Comparison of ENCODE assay signal across 20 cellular contexts in the genomic region with DNA sequence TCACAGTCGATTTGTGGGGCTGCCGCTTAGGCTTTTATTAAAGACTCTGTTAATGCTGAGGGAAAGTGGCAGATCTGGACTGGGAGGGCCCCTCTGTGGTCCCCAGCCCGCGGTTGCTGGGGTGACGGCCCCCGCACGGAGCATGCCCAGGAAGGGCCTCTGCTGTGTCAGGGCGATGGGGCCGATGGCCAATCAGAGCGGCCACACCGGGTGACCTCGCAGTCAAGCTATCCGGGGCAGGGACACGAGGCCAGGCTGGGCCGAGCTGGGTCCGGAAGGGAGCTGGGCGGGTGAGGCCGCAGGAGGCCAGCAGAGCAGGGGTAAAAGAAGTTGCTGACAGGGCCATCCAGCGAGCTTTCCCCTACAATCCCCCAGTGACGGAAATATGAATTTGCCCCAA.
DNase-seq lines count a peak whose midpoint lies in the region; ATAC-seq and TF ChIP-seq lines count a peak whose summit lies in the region.
"Had no signal": no experiment of that assay in that cellular context is flagged by ENCODE, and none has a peak within 500 bp of the region (broad histone marks: within the 10 kb centered on the region; RNA-seq: fewer than 3 reads in every experiment).

No MANE protein-coding gene starts in this region.

- no peak overlapping the region for H2AFZ ChIP-seq in OCI-LY7 (ENCODE audit: low read length)

- no TSS peak for BruUV-seq in OCI-LY7 (replicated peaks; lab: Mats Ljungman, UMichigan)

- intact Hi-C loops in transverse colon (cut with DNase I; ENCODE audit: low total_unique reads) (loop anchor here (10.0 kb wide), 1 partner anchor 143 kb away; a partner anchor contains a TSS), OCI-LY7 (cut with micrococcal nuclease; ENCODE audit: unreplicated experiment) (no loop called here)

- no peaks in the 10 kb centered on the region for H3K36me3 Mint-ChIP-seq in endodermal cell (ENCODE audit: low read depth)
- H3K36me3 Mint-ChIP-seq: activated CD8-positive, alpha-beta memory T cell treated with anti-CD3 and anti-CD28 coated beads, Interleukin-2, amount 10 ng/mL, durations not matched to agents 7 days and 5 days had no signal

- no peak for TF ChIP-seq EP300 in transverse colon (IDR thresholded peaks at IDR 0.05; ENCODE audit: low read depth)

- H3K9ac ChIP-seq in HUES6 (ENCODE audit: low read length) (no peak overlapping the region), endodermal cell (ENCODE audit: extremely low read depth, low read length, poor library complexity, severe bottlenecking) (no peak overlapping the region)
- H3K9ac ChIP-seq: KMS-11 had no signal

- DNase-seq in endodermal cell: peak; percentile 86
- DNase-seq in lung (ENCODE audit: low spot score): peak; percentile 42
- DNase-seq in transverse colon: no peak
- no peak for DNase-seq in OCI-LY7 (ENCODE audit: low spot score)
- no peak for DNase-seq in middle frontal gyrus (ENCODE audit: extremely low spot score, low spot score)
- no peak for DNase-seq in NCI-H2029 (lab: John Stamatoyannopoulos, UW)
- DNase-seq: activated CD8-positive, alpha-beta memory T cell treated with anti-CD3 and anti-CD28 coated beads, Interleukin-2, amount 10 ng/mL, durations not matched to agents 7 days and 5 days; AML-193; foreskin melanocyte; NCI-H1092 treated with DMSO at 0.1 percent for 48 hours; nucleus accumbens; stimulated activated CD4-positive, alpha-beta T cell treated with anti-CD3 and anti-CD28 coated beads, Interleukin-4, amount 100 ng/mL, for 1 hour; stimulated activated CD8-positive, alpha-beta memory T cell treated with anti-CD3 and anti-CD28 coated beads, Interleukin-4, amount 100 ng/mL, for 48 hours; testis had no signal

- TF ChIP-seq CTCF in endodermal cell (conservative IDR thresholded peaks at IDR 0.05): no peak
- TF ChIP-seq CTCF in lung (IDR thresholded peaks at IDR 0.05; ENCODE audit: control extremely low read depth, extremely low read depth): no peak
- TF ChIP-seq CTCF in transverse colon (IDR thresholded peaks at IDR 0.05): no peak
- no peak for TF ChIP-seq CTCF in OCI-LY7 (conservative IDR thresholded peaks at IDR 0.05; ENCODE audit: low read length)

- H3K36me3 ChIP-seq in HUES6 (ENCODE audit: control insufficient read depth, insufficient read depth, low read length): no peaks in the 10 kb centered on the region; the same call in 1 of the 2 replicates
- H3K36me3 ChIP-seq in endodermal cell (ENCODE audit: control insufficient read depth, insufficient read depth, low read length): no peaks in the 10 kb centered on the region
- peaks cover 0 to 56% of the 10 kb centered on the region in 2 donors for H3K36me3 ChIP-seq in lung (ENCODE audit: control insufficient read depth in 2 of 2, insufficient read depth in 2 of 2, low read length in 2 of 2)
- peaks cover 0 to 3% (median 0%) of the 10 kb centered on the region in 4 donors for H3K36me3 ChIP-seq in transverse colon
- no peaks in the 10 kb centered on the region for H3K36me3 ChIP-seq in OCI-LY7 (ENCODE audit: insufficient read depth, low read length)

- no peak overlapping the region for H3K4me3 Mint-ChIP-seq in endodermal cell
- H3K4me3 Mint-ChIP-seq: activated CD8-positive, alpha-beta memory T cell treated with anti-CD3 and anti-CD28 coated beads, Interleukin-2, amount 10 ng/mL, durations not matched to agents 7 days and 5 days; mesothelial cell of epicardium; T-helper 1 cell treated with Interleukin-12 subunit alpha and Interleukin-12 subunit beta and Interleukin-4 antibody, amounts not matched to agents 30 μg/mL and 1 μg/mL, for 36 hours had no signal

- H3K9me2 ChIP-seq in OCI-LY7 (ENCODE audit: insufficient read depth, low read length): no peaks in the 10 kb centered on the region

- no peak for TF ChIP-seq POLR2A in transverse colon (IDR thresholded peaks at IDR 0.05)

- H3K27me3 ChIP-seq in HUES6 (ENCODE audit: control insufficient read depth, insufficient read depth, low read length) (peaks cover 38% of the 10 kb centered on the region; the same call in 1 of the 2 replicates), endodermal cell (ENCODE audit: control insufficient read depth, insufficient read depth, low read length, poor library complexity, severe bottlenecking) (peaks cover 35% of the 10 kb centered on the region), lung (ENCODE audit: control insufficient read depth, insufficient read depth) (no peaks in the 10 kb centered on the region), transverse colon (no peaks in the 10 kb centered on the region)
- H3K27me3 ChIP-seq: ascending aorta, testis had no signal

- H3K79me2 ChIP-seq in OCI-LY7 (ENCODE audit: insufficient read depth, low read depth, low read length): no peaks in the 10 kb centered on the region

- H3K9me3 Mint-ChIP-seq in endodermal cell: no peaks in the 10 kb centered on the region
- H3K9me3 Mint-ChIP-seq: mesothelial cell of epicardium; T-helper 1 cell treated with Interleukin-12 subunit alpha and Interleukin-12 subunit beta and Interleukin-4 antibody, amounts not matched to agents 30 μg/mL and 1 μg/mL, for 36 hours had no signal

- no peaks in the 10 kb centered on the region for H3K4me1 Mint-ChIP-seq in endodermal cell
- H3K4me1 Mint-ChIP-seq: activated CD8-positive, alpha-beta memory T cell treated with anti-CD3 and anti-CD28 coated beads, Interleukin-2, amount 10 ng/mL, durations not matched to agents 7 days and 5 days had no signal

- H3K4me3 ChIP-seq in HUES6 (ENCODE audit: low read depth, low read length) (peak overlapping the region; percentile 17; the same call in 1 of the 2 replicates), endodermal cell (ENCODE audit: low read length) (no peak overlapping the region), lung (no peak overlapping the region), transverse colon (no peak overlapping the region), OCI-LY7 (ENCODE audit: low read depth, low read length, poor library complexity, severe bottlenecking) (no peak overlapping the region)
- H3K4me3 ChIP-seq: ascending aorta, testis had no signal

- no peak overlapping the region for H3K4me2 ChIP-seq in OCI-LY7 (ENCODE audit: low read length)
- H3K4me2 ChIP-seq: KMS-11 had no signal

- POLR2A ChIA-PET in OCI-LY7 (lab: Charles Lee): interaction anchor here (0.7 kb wide), 1 partner anchor 70 kb away, joined by 5 read pairs; no protein-coding TSS in a partner anchor

- CTCF ChIA-PET in OCI-LY7 (lab: Charles Lee; ENCODE audit: unreplicated experiment): no interaction called here

- ATAC-seq in lung (ENCODE audit: insufficient read depth, low FRiP score): no peak
- ATAC-seq in HG03442 (IDR thresholded peaks at IDR 0.05; ENCODE audit: unreplicated experiment): no peak
- ATAC-seq: activated CD8-positive, alpha-beta memory T cell treated with anti-CD3 and anti-CD28 coated beads, Interleukin-2, amount 10 ng/mL, durations not matched to agents 7 days and 5 days had no signal

- in situ Hi-C loops in transverse colon (cut with MboI; ENCODE audit: low pct_ligation_motif_present in 1 of 4, low pct_unique_long_range_greater_than_20kb in 1 of 4, low sequenced_read_pairs in 3 of 4): no loop called here

- no peak overlapping the region for H3K27ac Mint-ChIP-seq in endodermal cell
- H3K27ac Mint-ChIP-seq: activated CD8-positive, alpha-beta memory T cell treated with anti-CD3 and anti-CD28 coated beads, Interleukin-2, amount 10 ng/mL, durations not matched to agents 7 days and 5 days; mesothelial cell of epicardium; T-helper 1 cell treated with Interleukin-12 subunit alpha and Interleukin-12 subunit beta and Interleukin-4 antibody, amounts not matched to agents 30 μg/mL and 1 μg/mL, for 36 hours had no signal

- peaks cover 15% of the 10 kb centered on the region for H3K4me1 ChIP-seq in HUES6 (ENCODE audit: control insufficient read depth, insufficient read depth, low read length)
- peaks cover 4% of the 10 kb centered on the region for H3K4me1 ChIP-seq in endodermal cell (ENCODE audit: control insufficient read depth, insufficient read depth, low read length)
- peaks cover 0 to 7% of the 10 kb centered on the region in 2 donors for H3K4me1 ChIP-seq in lung (ENCODE audit: control insufficient read depth in 2 of 2, insufficient read depth in 2 of 2, low read length in 2 of 2)
- peaks cover 0 to 5% (median 0%) of the 10 kb centered on the region in 4 donors for H3K4me1 ChIP-seq in transverse colon
- no peaks in the 10 kb centered on the region for H3K4me1 ChIP-seq in OCI-LY7 (ENCODE audit: insufficient read depth, low read length, poor library complexity, severe bottlenecking)
- H3K4me1 ChIP-seq: ascending aorta, testis had no signal

- H3K9me3 ChIP-seq in HUES6 (ENCODE audit: control insufficient read depth, insufficient read depth, low read depth, low read length): no peaks in the 10 kb centered on the region
- no peaks in the 10 kb centered on the region for H3K9me3 ChIP-seq in endodermal cell (ENCODE audit: control insufficient read depth, low read length)
- no peaks in the 10 kb centered on the region for H3K9me3 ChIP-seq in lung (ENCODE audit: control insufficient read depth in 2 of 2, insufficient read depth in 1 of 2, low read length in 1 of 2)
- H3K9me3 ChIP-seq in transverse colon: no peaks in the 10 kb centered on the region
- no peaks in the 10 kb centered on the region for H3K9me3 ChIP-seq in OCI-LY7 (ENCODE audit: low read length)
- H3K9me3 ChIP-seq: ascending aorta, testis had no signal

- H3K27ac ChIP-seq in HUES6 (ENCODE audit: low read depth, low read length) (no peak overlapping the region), endodermal cell (ENCODE audit: low read depth, low read length) (peak overlapping the region; percentile 16), lung (ENCODE audit: low read depth in 1 of 2, low read length in 1 of 2) (peak overlapping the region in 1 of 2 donors; percentile 78), transverse colon (peak overlapping the region; percentile 10 to 82 (median 70)), OCI-LY7 (ENCODE audit: low read depth, low read length, poor library complexity, severe bottlenecking) (no peak overlapping the region)
- H3K27ac ChIP-seq: KMS-11, testis had no signal

- H4K20me1 ChIP-seq in OCI-LY7 (ENCODE audit: insufficient read depth, low read length): no peaks in the 10 kb centered on the region

- 40 to 50% methylated on average over 2 to 20 of the region's 20 CpGs for WGBS in endodermal cell (ENCODE audit: insufficient coverage in 1 of 2, insufficient read length in 1 of 2), 2 experiments
- 45 to 60% methylated on average over 20 of the region's 20 CpGs for WGBS in lung, 2 donors
- WGBS in transverse colon (ENCODE audit: low coverage in 1 of 2), 2 donors: 69% methylated on average over 20 of the region's 20 CpGs; no CpG with 5 or more reads in 1 of the 2 donors

- no peaks in the 10 kb centered on the region for H3K27me3 Mint-ChIP-seq in endodermal cell (ENCODE audit: insufficient read depth)
- H3K27me3 Mint-ChIP-seq: activated CD8-positive, alpha-beta memory T cell treated with anti-CD3 and anti-CD28 coated beads, Interleukin-2, amount 10 ng/mL, durations not matched to agents 7 days and 5 days had no signal

Comparison
In these comparisons a context has a peak if more than half of its experiments do, and no peak if none do; other contexts are left out.
1. H3K27ac ChIP-seq: peak in endodermal cell (single experiment) and transverse colon (4 of 4); none in HUES6 (single experiment) and OCI-LY7 (single experiment).
2. DNase-seq: peak in endodermal cell (single experiment) and lung (single experiment); none in transverse colon (single experiment), OCI-LY7 (single experiment), middle frontal gyrus (single experiment) and NCI-H2029 (single experiment).